ENCODE assay signal across 1 cellular context in the genomic region with DNA sequence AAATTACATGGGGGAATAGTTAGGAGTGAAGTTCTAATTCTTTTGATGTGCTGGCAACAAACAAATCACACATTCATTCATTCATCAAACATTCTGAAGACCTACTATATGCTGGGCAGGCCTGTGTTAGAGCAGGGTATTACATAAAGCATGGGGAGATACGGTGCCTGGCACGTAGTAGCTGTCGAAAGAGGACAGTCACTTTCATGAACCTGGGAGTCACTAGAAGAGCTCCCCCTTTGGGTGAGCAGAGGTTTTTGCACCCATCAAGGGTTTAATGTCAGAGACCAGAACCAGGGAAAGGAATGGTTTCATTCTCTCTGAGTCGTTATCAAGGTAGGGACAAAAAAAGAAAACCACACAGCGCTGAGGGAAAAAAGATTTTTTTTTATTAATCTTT.
A peak's percentile ranks its signal among the peaks of the same experiment; 100 is the strongest.
TF ChIP-seq lines count a peak whose summit lies in the region.

No MANE protein-coding gene starts in this region.

TF ChIP-seq in HCT116, 20 proteins besides CTCF, POLR2A, EP300 and RAD21:
- no peak for TF ChIP-seq ELF1 (IDR thresholded peaks at IDR 0.05; ENCODE audit: borderline replicate concordance, low read depth)
- TF ChIP-seq CBX3 (IDR thresholded peaks at IDR 0.05; ENCODE audit: low read depth), result peak; percentile 64
- TF ChIP-seq YY1 (IDR thresholded peaks at IDR 0.05; ENCODE audit: extremely low read depth, insufficient replicate concordance, low read depth, low read length), result peak; percentile 21
TF ChIP-seq in HCT116: peak in this region for 2.
